8 cellular contexts compared by ENCODE assay signal in the genomic region with DNA sequence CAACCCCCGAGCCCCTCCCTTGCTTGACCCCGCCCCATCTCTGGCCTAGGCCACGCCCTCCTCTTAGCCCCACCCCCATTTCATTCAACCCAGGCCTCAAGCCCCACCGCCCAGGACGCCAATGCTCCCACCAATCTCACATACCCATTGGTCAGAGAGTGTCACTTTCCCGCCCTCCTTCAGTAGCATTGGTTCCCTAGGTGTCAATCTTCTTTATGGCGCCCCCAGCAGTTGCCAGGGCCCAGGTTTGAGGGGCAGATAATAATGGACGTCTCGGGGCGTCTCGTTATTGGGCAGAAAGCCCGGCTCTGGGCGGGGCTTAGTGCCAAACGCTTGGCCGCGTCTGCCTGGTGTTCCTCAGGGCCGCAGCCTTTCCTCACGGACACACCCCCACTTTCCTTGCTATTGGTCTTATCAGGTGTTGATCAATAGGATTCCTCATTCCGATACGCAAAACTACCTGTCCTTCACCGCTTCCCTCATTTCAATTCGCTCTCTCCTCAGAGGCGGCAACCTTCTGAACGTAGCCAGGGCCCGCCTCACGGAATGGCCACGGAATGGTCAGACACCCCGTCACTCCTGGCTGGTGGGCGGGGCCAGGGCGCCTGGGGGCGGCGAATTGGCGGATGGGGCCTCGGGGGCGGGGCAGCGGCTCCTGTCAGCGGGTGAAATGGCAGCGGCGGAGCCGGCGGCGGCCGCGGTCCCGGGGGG. TPM values are rescaled to one million over a fixed set of nuclear protein-coding genes. Genes with fewer than 3 reads are reported as not detected.
DNase-seq lines count a peak whose midpoint lies in the region; ATAC-seq and TF ChIP-seq lines count a peak whose summit lies in the region.

A gene (plus strand): TSS at position 658 of the 711 bp plus-strand sequence. CDS start 16,325 bp downstream, outside the sequence.

- TF ChIP-seq CTCF in GM12875 (IDR thresholded peaks at IDR 0.05; ENCODE audit: borderline replicate concordance, insufficient read depth, low read depth, low read length) (no peak), heart right ventricle (IDR thresholded peaks at IDR 0.05) (no peak), type B pancreatic cell (conservative IDR thresholded peaks at IDR 0.05) (no peak)

- H3K27me3 ChIP-seq in heart right ventricle = peaks cover 0 to 9% (median 0%) of the 10 kb centered on the region in 7 donors

- H3K27me3 Mint-ChIP-seq in T-cell = no peaks in the 10 kb centered on the region
- H3K27me3 Mint-ChIP-seq in type B pancreatic cell = peaks cover 27% of the 10 kb centered on the region

- intact Hi-C loops in heart right ventricle (cut with DNase I) = no loop called here

- no peaks in the 10 kb centered on the region for H3K9me3 ChIP-seq in heart right ventricle

- H3K9me3 Mint-ChIP-seq in T-cell (no peaks in the 10 kb centered on the region), type B pancreatic cell (no peaks in the 10 kb centered on the region)

- 0 to 1% methylated on average over 45 of the region's 45 CpGs for WGBS in heart right ventricle, 2 donors

- no peaks in the 10 kb centered on the region for H3K36me3 Mint-ChIP-seq in T-cell
- no peaks in the 10 kb centered on the region for H3K36me3 Mint-ChIP-seq in type B pancreatic cell

- H3K4me3 ChIP-seq in GM12875 (ENCODE audit: low read depth, low read length) (peak within 1 kb of the TSS; percentile 69), heart right ventricle (peak within 1 kb of the TSS; percentile 33 to 77 (median 71))

- peak within 1 kb of the TSS; percentile 79 to 83 for H3K27ac Mint-ChIP-seq in T-cell
- peak within 1 kb of the TSS; percentile 87 for H3K27ac Mint-ChIP-seq in type B pancreatic cell

- peak within 1 kb of the TSS; percentile 77 to 83 (median 81) for H3K4me3 Mint-ChIP-seq in T-cell
- H3K4me3 Mint-ChIP-seq in type B pancreatic cell = peak within 1 kb of the TSS; percentile 91

- peak; percentile 79 for ATAC-seq in HG02852 (IDR thresholded peaks at IDR 0.05; ENCODE audit: unreplicated experiment)
- ATAC-seq in T-cell (replicated peaks in 1 of 4) = peak; percentile 84 to 87 (median 87)
- peak; percentile 91 to 96 (median 94) for ATAC-seq in heart right ventricle

- POLR2A ChIA-PET in T-cell (lab: Charles Lee) = no interaction called here

- CTCF ChIA-PET in T-cell (lab: Charles Lee) = interaction anchor here (0.6 to 1.1 kb wide), 2 partner anchors 149 to 197 kb away, joined by 3 to 4 read pairs; a partner anchor contains a TSS

- DNase-seq in NCI-H1436 treated with DMSO at 0.1 percent for 48 hours (lab: John Stamatoyannopoulos, UW) (peak; percentile 100), T-cell (peak; percentile 96 to 100 (median 99)), amniotic stem cell (lab: John Stamatoyannopoulos, UW) (peak; percentile 100), heart right ventricle (peak; percentile 99), pons (ENCODE audit: low spot score) (peak; percentile 100), type B pancreatic cell (ENCODE audit: extremely low spot score, unreplicated experiment) (peak; percentile 99)

- H3K4me1 Mint-ChIP-seq in T-cell (peaks cover 17 to 21% (median 19%) of the 10 kb centered on the region in 3 donors), type B pancreatic cell (ENCODE audit: unreplicated experiment) (peaks cover 16% of the 10 kb centered on the region)

- H3K27ac ChIP-seq in heart right ventricle = peak within 1 kb of the TSS in 5 of 10 donors; percentile 39 to 65 (median 58)

- H3K4me1 ChIP-seq in heart right ventricle = peaks cover 3 to 40% (median 24%) of the 10 kb centered on the region in 9 donors

- no peaks in the 10 kb centered on the region for H3K36me3 ChIP-seq in heart right ventricle

RNA-seq across cellular contexts. Expression of the gene that starts here (rescaled TPM):
- total RNA-seq in T-cell (10 to 100 TPM in 4 of 5 donors, 1 to 10 TPM in 1; 9.6 to 15.1 (median 13.7) TPM), heart right ventricle (10 to 100 TPM; 16.8 to 26.3 (median 20.3) TPM), type B pancreatic cell (ENCODE audit: low replicate concordance) (11.7 and 19.0 TPM in 2 replicates)
- 10 to 100 TPM; 12.9 to 21.0 TPM for polyA plus RNA-seq in heart right ventricle
